In genomic region chr12:106315523-106315922, GRCh38 we compare ENCODE assay signal across 19 cellular contexts.
"Had no signal": no experiment of that assay in that cellular context is flagged by ENCODE, and none has a peak within 500 bp of the region (broad histone marks: within the 10 kb centered on the region; RNA-seq: fewer than 3 reads in every experiment).

No MANE protein-coding gene starts in this region.

- H3K27me3 ChIP-seq: cardiac muscle cell, esophagus muscularis mucosa, thyroid gland had no signal

- H3K9me3 ChIP-seq: esophagus muscularis mucosa, thyroid gland had no signal

- ATAC-seq: activated T-cell treated with anti-CD3 and anti-CD28 coated beads, Interleukin-2, amount 50 U/mL, for 72 hours had no signal

- H3K27ac ChIP-seq: cardiac muscle cell, esophagus muscularis mucosa, thyroid gland had no signal

- DNase-seq: activated CD4-positive, alpha-beta T cell treated with anti-CD3 and anti-CD28 coated beads, Interleukin-2, amount 10 ng/mL, durations not matched to agents 7 days and 5 days; activated CD8-positive, alpha-beta memory T cell treated with anti-CD3 and anti-CD28 coated beads, Interleukin-2, amount 50 U/mL, for 4 hours; activated effector memory CD4-positive, alpha-beta T cell treated with anti-CD3 and anti-CD28 coated beads, Interleukin-2, amount 50 U/mL, for 16 hours; activated T-cell treated with anti-CD3 and anti-CD28 coated beads, Interleukin-2, amount 50 U/mL, for 72 hours; amniotic stem cell; effector memory CD4-positive, alpha-beta T cell; glutamatergic neuron; hippocampal formation; midbrain; nephron progenitor cell; stimulated activated CD4-positive, alpha-beta T cell treated with anti-CD3 and anti-CD28 coated beads, Interleukin-1b, Interleukin-23, amount 100 ng/mL, for 48 hours; stimulated activated CD8-positive, alpha-beta memory T cell treated with anti-CD3 and anti-CD28 coated beads, Interleukin-4, amount 100 ng/mL, for 48 hours; stimulated activated naive CD4-positive, alpha-beta T cell; T-helper 1 cell; T1000; thyroid gland had no signal

- H3K4me1 ChIP-seq: thyroid gland had no signal

- H3K4me3 ChIP-seq: cardiac muscle cell, esophagus muscularis mucosa, thyroid gland had no signal

- FAIRE-seq: endothelial cell of umbilical vein had no signal
